In the genomic region with DNA sequence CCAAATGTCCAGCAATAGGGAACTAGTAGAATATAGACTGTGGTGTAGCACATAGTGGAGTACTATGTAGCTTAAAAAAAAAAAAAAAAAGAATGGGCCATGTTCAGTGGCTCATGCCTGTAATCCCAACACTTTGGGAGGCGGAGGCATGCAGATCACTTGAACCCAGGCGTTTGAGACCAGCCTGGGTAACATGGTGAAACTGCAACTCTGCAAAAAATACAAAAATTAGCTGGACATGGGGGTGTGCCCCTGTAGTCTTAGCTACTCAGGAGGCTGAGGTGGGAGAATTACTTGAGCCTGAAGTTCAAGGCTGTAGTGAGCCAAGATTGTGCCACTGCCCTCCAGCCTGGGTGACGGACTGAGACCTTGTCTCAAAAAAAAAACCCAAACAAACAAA, we compare ENCODE assay signal across 8 cellular contexts.
"Had no signal": no experiment of that assay in that cellular context is flagged by ENCODE, and none has a peak within 500 bp of the region (broad histone marks: within the 10 kb centered on the region; RNA-seq: fewer than 3 reads in every experiment).

No MANE protein-coding gene starts in this region.

- H3K4me3 ChIP-seq: GM12878 had no signal

- ATAC-seq: GM12878 had no signal

- DNase-seq: GDM1, GF-D8 had no signal

- FAIRE-seq: G401.6, GM12878, GM12891, GM12892, GM18507, GM19239 had no signal
